In the genomic region with DNA sequence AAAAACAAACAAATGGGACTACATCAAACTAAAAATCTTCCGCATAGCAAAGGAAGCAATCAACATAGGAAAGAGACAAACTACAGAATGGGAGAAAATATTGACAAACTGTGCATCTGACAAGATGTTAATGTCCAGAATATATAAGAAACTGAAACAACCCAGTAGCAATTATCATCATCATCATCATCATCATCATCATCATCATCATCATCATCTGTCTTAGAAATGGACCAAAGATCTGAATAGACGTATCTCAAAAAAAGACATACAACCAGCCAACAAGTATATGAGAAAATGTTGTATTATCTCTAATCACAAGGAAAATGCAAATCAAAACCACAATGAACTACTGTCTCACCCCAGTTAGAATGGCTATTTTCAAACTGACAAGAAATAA, we compare ENCODE assay signal across 33 cellular contexts.
"Had no signal": no experiment of that assay in that cellular context is flagged by ENCODE, and none has a peak within 500 bp of the region (broad histone marks: within the 10 kb centered on the region; RNA-seq: fewer than 3 reads in every experiment).

No MANE protein-coding gene starts in this region.

- H3K27ac ChIP-seq: adrenal gland, ascending aorta, body of pancreas, brain microvascular endothelial cell, breast epithelium, cardiac muscle cell had no signal

- H3K9me3 ChIP-seq: adrenal gland, ascending aorta, body of pancreas, breast epithelium had no signal

- H3K4me1 ChIP-seq: adrenal gland, ascending aorta, body of pancreas, breast epithelium had no signal

- H3K36me3 ChIP-seq: adrenal gland, ascending aorta, brain microvascular endothelial cell, breast epithelium, cardiac muscle cell had no signal

- FAIRE-seq: astrocyte, bronchial epithelial cell had no signal

- H3K27me3 ChIP-seq: adrenal gland, ascending aorta, body of pancreas, brain microvascular endothelial cell, breast epithelium, cardiac muscle cell had no signal

- ATAC-seq: activated naive CD4-positive, alpha-beta T cell treated with anti-CD3 and anti-CD28 coated beads, Interleukin-2, amount 50 U/mL, for 72 hours; activated naive CD8-positive, alpha-beta T cell treated with anti-CD3 and anti-CD28 coated beads, Interleukin-2, amount 50 U/mL, for 24 hours; activated T-cell treated with anti-CD3 and anti-CD28 coated beads, Interleukin-2, amount 50 U/mL, for 4 hours; activated T-cell treated with anti-CD3 and anti-CD28 coated beads, Interleukin-2, amount 50 U/mL, for 72 hours; activated T-helper 17 cell treated with anti-CD3 and anti-CD28 coated beads, Interleukin-2, amount 50 U/mL, for 72 hours; body of pancreas had no signal

- DNase-seq: activated effector memory CD4-positive, alpha-beta T cell treated with anti-CD3 and anti-CD28 coated beads, Interleukin-2, amount 50 U/mL, for 16 hours; activated effector memory CD4-positive, alpha-beta T cell treated with Interleukin-2 at 50 U/mL for 16 hours; activated gamma-delta T cell; activated gamma-delta T cell treated with Interleukin-2 at 50 U/mL for 16 hours; activated naive CD4-positive, alpha-beta T cell; activated naive CD4-positive, alpha-beta T cell treated with anti-CD3 and anti-CD28 coated beads for 36 hours; activated naive CD4-positive, alpha-beta T cell treated with anti-CD3 and anti-CD28 coated beads, Interleukin-2, amount 10 ng/mL, durations not matched to agents 7 days and 5 days; activated naive CD4-positive, alpha-beta T cell treated with anti-CD3 and anti-CD28 coated beads, Interleukin-2, amount 50 U/mL, for 16 hours; activated naive CD4-positive, alpha-beta T cell treated with Interleukin-2 at 50 U/mL for 16 hours; activated naive CD8-positive, alpha-beta T cell treated with anti-CD3 and anti-CD28 coated beads for 36 hours; activated naive CD8-positive, alpha-beta T cell treated with anti-CD3 and anti-CD28 coated beads, Interleukin-2, amount 10 ng/mL, durations not matched to agents 7 days and 5 days; activated naive CD8-positive, alpha-beta T cell treated with anti-CD3 and anti-CD28 coated beads, Interleukin-2, amount 50 U/mL, for 24 hours; activated T-cell treated with anti-CD3 and anti-CD28 coated beads, Interleukin-2, amount 50 U/mL, for 24 hours; activated T-cell treated with anti-CD3 and anti-CD28 coated beads, Interleukin-2, amount 50 U/mL, for 4 hours; activated T-cell treated with anti-CD3 and anti-CD28 coated beads, Interleukin-2, amount 50 U/mL, for 48 hours; activated T-cell treated with anti-CD3 and anti-CD28 coated beads, Interleukin-2, amount 50 U/mL, for 72 hours; adrenal gland; amniotic stem cell; amygdala; anterior cingulate cortex; aorta; body of pancreas; brain microvascular endothelial cell; caudate nucleus; central memory CD4-positive, alpha-beta T cell; cerebellar nuclear complex had no signal

- H3K4me3 ChIP-seq: adrenal gland, ascending aorta, body of pancreas, breast epithelium, cardiac muscle cell had no signal
